ENCODE assay signal across 8 cellular contexts in genomic region chr9:89606567-89607311, GRCh38. TPM values are rescaled to one million over a fixed set of nuclear protein-coding genes. Genes with fewer than 3 reads are reported as not detected.
DNase-seq lines count a peak whose midpoint lies in the region; ATAC-seq and TF ChIP-seq lines count a peak whose summit lies in the region.

No MANE protein-coding gene starts in this region.

- peaks cover 25 to 49% (median 44%) of the 10 kb centered on the region in 6 donors for H3K4me1 ChIP-seq in spleen

- H3K9me3 ChIP-seq in spleen: peaks cover 0 to 1% (median 0%) of the 10 kb centered on the region in 8 donors

- H3K27me3 ChIP-seq in spleen (replicated peaks in 1 of 7): peaks cover 0 to 34% (median 3%) of the 10 kb centered on the region in 7 donors

- peak; percentile 13 to 25 for DNase-seq in activated CD4-positive, alpha-beta T cell treated with anti-CD3 and anti-CD28 coated beads for 24 hours (ENCODE audit: low read depth in 2 of 2)
- DNase-seq in activated CD4-positive, alpha-beta T cell treated with anti-CD3 and anti-CD28 coated beads for 1 hour: no peak
- DNase-seq in SK-N-DZ (ENCODE audit: low spot score): peak; percentile 63
- DNase-seq in caudate nucleus (lab: John Stamatoyannopoulos, UW): peak in 24 of 61 donors; percentile 17 to 90 (median 48)
- peak; percentile 86 for DNase-seq in islet precursor cell
- DNase-seq in spleen: no peak
- DNase-seq in globus pallidus (ENCODE audit: low spot score): no peak

- H3K27ac ChIP-seq in caudate nucleus (ENCODE audit: low read depth, low read length) (peak overlapping the region; percentile 82), spleen (peak overlapping the region in 7 of 8 donors; percentile 79 to 91 (median 83))

- H3K4me3 ChIP-seq in spleen: peak overlapping the region; percentile 40 to 75 (median 58)

- TF ChIP-seq POLR2A in spleen (IDR thresholded peaks at IDR 0.05): no peak

- intact Hi-C loops in spleen (cut with DNase I; ENCODE audit: low total_unique reads): loop anchor here (10.0 kb wide), 1 partner anchor 198 kb away; no protein-coding TSS in a partner anchor

- ATAC-seq in HG03342 (IDR thresholded peaks at IDR 0.05; ENCODE audit: unreplicated experiment): no peak

- H3K36me3 ChIP-seq in spleen: no peaks in the 10 kb centered on the region

- 24 to 32% (median 31%) methylated on average over 9 of the region's 9 CpGs for WGBS in spleen, 5 donors

- TF ChIP-seq CTCF in spleen (IDR thresholded peaks at IDR 0.05 in 8 of 11, conservative IDR thresholded peaks at IDR 0.05 in 3 of 11): no peak

RNA-seq across cellular contexts. Expression of gene GADD45G, which starts 1.9 kb away (rescaled TPM):
- 11.1 and 13.4 TPM in 2 replicates for polyA plus RNA-seq in SK-N-DZ (2014; cell fraction: cytosol; rRNA removed)
- 12.8 and 20.6 TPM in 2 replicates for polyA plus RNA-seq in SK-N-DZ (2014; cell fraction: nucleus; rRNA removed)
- total RNA-seq in spleen: 1 to 10 TPM; 2.0 to 6.8 (median 2.6) TPM
- polyA plus RNA-seq in spleen: 10 to 100 TPM in 2 of 3 donors, 1 to 10 TPM in 1; 5.9 to 17.6 (median 16.9) TPM

Comparison
In these comparisons a context has a peak if more than half of its experiments do, and no peak if none do; other contexts are left out.
1. DNase-seq: peak in activated CD4-positive, alpha-beta T cell treated with anti-CD3 and anti-CD28 coated beads for 24 hours (2 of 2), SK-N-DZ (single experiment) and islet precursor cell (single experiment); none in activated CD4-positive, alpha-beta T cell treated with anti-CD3 and anti-CD28 coated beads for 1 hour (single experiment), spleen (single experiment) and globus pallidus (single experiment).